Comparison of ENCODE assay signal across 14 cellular contexts in genomic region chr3:87996845-87997244, GRCh38.
DNase-seq lines count a peak whose midpoint lies in the region; ATAC-seq and TF ChIP-seq lines count a peak whose summit lies in the region.
"Had no signal": no experiment of that assay in that cellular context is flagged by ENCODE, and none has a peak within 500 bp of the region (broad histone marks: within the 10 kb centered on the region; RNA-seq: fewer than 3 reads in every experiment).

No MANE protein-coding gene starts in this region.

- H3K27ac ChIP-seq in smooth muscle cell (ENCODE audit: low read depth) (no peak overlapping the region), uterus (no peak overlapping the region)

- TF ChIP-seq POLR2A in uterus (IDR thresholded peaks at IDR 0.05): no peak

- H3K27ac Mint-ChIP-seq in activated naive CD4-positive, alpha-beta T cell treated with anti-CD3 and anti-CD28 coated beads for 36 hours: no peak overlapping the region
- H3K27ac Mint-ChIP-seq in T-cell: peak overlapping the region; percentile 14 to 57
- H3K27ac Mint-ChIP-seq in stimulated activated naive B cell treated with anti-CD40 and anti-IgM and Interleukin-4, amounts not matched to agents 10 μg/mL and 1 μg/mL and 100 μg/mL, for 72 hours: peak overlapping the region; percentile 31
- H3K27ac Mint-ChIP-seq: brain, progenitor cell of endocrine pancreas had no signal

- no peaks in the 10 kb centered on the region for H3K9me3 Mint-ChIP-seq in activated naive CD4-positive, alpha-beta T cell treated with anti-CD3 and anti-CD28 coated beads for 36 hours
- no peaks in the 10 kb centered on the region for H3K9me3 Mint-ChIP-seq in T-cell
- H3K9me3 Mint-ChIP-seq in stimulated activated naive B cell treated with anti-CD40 and anti-IgM and Interleukin-4, amounts not matched to agents 10 μg/mL and 1 μg/mL and 100 μg/mL, for 72 hours: no peaks in the 10 kb centered on the region
- H3K9me3 Mint-ChIP-seq: brain had no signal

- no peak overlapping the region for H3K4me3 ChIP-seq in smooth muscle cell
- H3K4me3 ChIP-seq in uterus: no peak overlapping the region

- H3K27me3 Mint-ChIP-seq in activated naive CD4-positive, alpha-beta T cell treated with anti-CD3 and anti-CD28 coated beads for 36 hours (ENCODE audit: low read depth): no peaks in the 10 kb centered on the region
- H3K27me3 Mint-ChIP-seq in T-cell: peaks cover 0 to 4% of the 10 kb centered on the region in 2 donors
- no peaks in the 10 kb centered on the region for H3K27me3 Mint-ChIP-seq in stimulated activated naive B cell treated with anti-CD40 and anti-IgM and Interleukin-4, amounts not matched to agents 10 μg/mL and 1 μg/mL and 100 μg/mL, for 72 hours
- H3K27me3 Mint-ChIP-seq: brain, progenitor cell of endocrine pancreas had no signal

- H3K27me3 ChIP-seq in smooth muscle cell (ENCODE audit: low read depth) (no peaks in the 10 kb centered on the region), uterus (no peaks in the 10 kb centered on the region)

- no peaks in the 10 kb centered on the region for H3K36me3 ChIP-seq in smooth muscle cell (ENCODE audit: low read depth)
- H3K36me3 ChIP-seq in uterus: no peaks in the 10 kb centered on the region

- H4K20me1 ChIP-seq in smooth muscle cell (ENCODE audit: low read depth): no peaks in the 10 kb centered on the region

- CTCF ChIA-PET in activated naive CD4-positive, alpha-beta T cell treated with anti-CD3 and anti-CD28 coated beads for 36 hours (lab: Charles Lee): no interaction called here
- CTCF ChIA-PET in T-cell (lab: Charles Lee): no interaction called here

- TF ChIP-seq CTCF in smooth muscle cell (IDR thresholded peaks at IDR 0.05; ENCODE audit: borderline replicate concordance, insufficient read depth, poor library complexity, severe bottlenecking): no peak
- no peak for TF ChIP-seq CTCF in uterus (IDR thresholded peaks at IDR 0.05)

- peaks cover 13% of the 10 kb centered on the region for H3K4me1 Mint-ChIP-seq in activated naive CD4-positive, alpha-beta T cell treated with anti-CD3 and anti-CD28 coated beads for 36 hours (ENCODE audit: low read depth)
- peaks cover 14 to 22% (median 15%) of the 10 kb centered on the region in 3 donors for H3K4me1 Mint-ChIP-seq in T-cell
- H3K4me1 Mint-ChIP-seq in stimulated activated naive B cell treated with anti-CD40 and anti-IgM and Interleukin-4, amounts not matched to agents 10 μg/mL and 1 μg/mL and 100 μg/mL, for 72 hours: peaks cover 9 to 26% of the 10 kb centered on the region in 2 donors
- H3K4me1 Mint-ChIP-seq: brain had no signal

- H3K36me3 Mint-ChIP-seq in activated naive CD4-positive, alpha-beta T cell treated with anti-CD3 and anti-CD28 coated beads for 36 hours (ENCODE audit: low read depth): no peaks in the 10 kb centered on the region
- no peaks in the 10 kb centered on the region for H3K36me3 Mint-ChIP-seq in T-cell
- no peaks in the 10 kb centered on the region for H3K36me3 Mint-ChIP-seq in stimulated activated naive B cell treated with anti-CD40 and anti-IgM and Interleukin-4, amounts not matched to agents 10 μg/mL and 1 μg/mL and 100 μg/mL, for 72 hours
- H3K36me3 Mint-ChIP-seq: brain had no signal

- peak overlapping the region; percentile 21 for H3K4me3 Mint-ChIP-seq in activated naive CD4-positive, alpha-beta T cell treated with anti-CD3 and anti-CD28 coated beads for 36 hours
- peak overlapping the region; percentile 31 to 51 (median 34) for H3K4me3 Mint-ChIP-seq in T-cell
- H3K4me3 Mint-ChIP-seq in stimulated activated naive B cell treated with anti-CD40 and anti-IgM and Interleukin-4, amounts not matched to agents 10 μg/mL and 1 μg/mL and 100 μg/mL, for 72 hours: peak overlapping the region; percentile 13 to 55
- H3K4me3 Mint-ChIP-seq: brain had no signal

- H2AFZ ChIP-seq in smooth muscle cell (ENCODE audit: low read depth): no peak overlapping the region

- H3K79me2 ChIP-seq in smooth muscle cell (ENCODE audit: low read depth): no peaks in the 10 kb centered on the region

- H3K9ac ChIP-seq in smooth muscle cell (ENCODE audit: low read depth): no peak overlapping the region

- WGBS in smooth muscle cell (ENCODE audit: low lambda C conversion rate): 90% methylated on average over 2 of the region's 2 CpGs

- H3K9me3 ChIP-seq in smooth muscle cell (replicated peaks; ENCODE audit: low read depth) (no peaks in the 10 kb centered on the region), uterus (no peaks in the 10 kb centered on the region)

- H3K4me1 ChIP-seq in smooth muscle cell (ENCODE audit: low read depth) (no peaks in the 10 kb centered on the region), uterus (no peaks in the 10 kb centered on the region)

- no peak for DNase-seq in activated naive CD4-positive, alpha-beta T cell treated with anti-CD3 and anti-CD28 coated beads for 36 hours
- DNase-seq in activated naive CD4-positive, alpha-beta T cell (lab: John Stamatoyannopoulos, UW): no peak
- no peak for DNase-seq in T-cell
- no peak for DNase-seq in stimulated activated naive B cell treated with anti-CD40 and anti-IgM and Interleukin-4, amounts not matched to agents 10 μg/mL and 1 μg/mL and 100 μg/mL, for 72 hours
- no peak for DNase-seq in smooth muscle cell (lab: John Stamatoyannopoulos, UW; ENCODE audit: unreplicated experiment)
- no peak for DNase-seq in uterus
- DNase-seq in GM19240 (ENCODE audit: insufficient read length, low spot score): no peak
- DNase-seq: activated CD4-positive, alpha-beta T cell treated with anti-CD3 and anti-CD28 coated beads for 1 hour; left cardiac atrium; NCI-H1048 had no signal

- POLR2A ChIA-PET in T-cell (lab: Charles Lee): no interaction called here

- H3K4me2 ChIP-seq in smooth muscle cell: no peak overlapping the region

- no peaks in the 10 kb centered on the region for H3F3A ChIP-seq in smooth muscle cell (ENCODE audit: low read depth)

- intact Hi-C loops in activated naive CD4-positive, alpha-beta T cell treated with anti-CD3 and anti-CD28 coated beads for 36 hours (cut with micrococcal nuclease): loop anchor here (1.0 to 5.0 kb wide), 3 partner anchors 36 to 205 kb away; partner anchors contain the start of genes CGGBP1, HTR1F and ZNF654
- intact Hi-C loops in uterus (cut with DNase I; ENCODE audit: low total_unique reads): no loop called here

- ATAC-seq in HG02798 (IDR thresholded peaks at IDR 0.05; ENCODE audit: poor library complexity, unreplicated experiment): peak; percentile 16
- no peak for ATAC-seq in T-cell (replicated peaks in 1 of 4)
- no peak for ATAC-seq in stimulated activated naive B cell treated with anti-CD40 and anti-IgM and Interleukin-4, amounts not matched to agents 10 μg/mL and 1 μg/mL and 100 μg/mL, for 72 hours (replicated peaks)
- ATAC-seq: Panc1 had no signal
